In genomic region chr2:121162893-121163292, GRCh38 we compare ENCODE assay signal across 35 cellular contexts.
"Had no signal": no experiment of that assay in that cellular context is flagged by ENCODE, and none has a peak within 500 bp of the region (broad histone marks: within the 10 kb centered on the region; RNA-seq: fewer than 3 reads in every experiment).

No MANE protein-coding gene starts in this region.

- H3K36me3 ChIP-seq: MG63 had no signal

- H3K27me3 ChIP-seq: MG63 had no signal

- DNase-seq: Kasumi-1, MG63, MM.1S, MV-4-11, NCI-H1048, NCI-H1092, NCI-H1092 treated with DMSO at 0.1 percent for 48 hours, NCI-H1105, NCI-H1105 treated with DMSO at 0.1 percent for 48 hours, NCI-H1417, NCI-H1417 treated with DMSO at 0.1 percent for 48 hours, NCI-H1436, NCI-H1436 treated with DMSO at 0.1 percent for 48 hours, NCI-H146, NCI-H1694, NCI-H1694 treated with DMSO at 0.1 percent for 48 hours, NCI-H187, NCI-H187 treated with DMSO at 0.1 percent for 48 hours, NCI-H1930, NCI-H2029, NCI-H2029 treated with DMSO at 0.1 percent for 48 hours, NCI-H2081, NCI-H2081 treated with DMSO at 0.1 percent for 48 hours, NCI-H2107, NCI-H2171, NCI-H2171 treated with DMSO at 0.1 percent for 48 hours, NCI-H2227 treated with DMSO at 0.1 percent for 48 hours, NCI-H226, NCI-H345, NCI-H446, NCI-H446 treated with DMSO at 0.1 percent for 48 hours, NCI-H510A, NCI-H510A treated with DMSO at 0.1 percent for 48 hours, NCI-H524, NCI-H524 treated with DMSO at 0.1 percent for 48 hours had no signal

- H3K4me3 ChIP-seq: MG63 had no signal
